In genomic region chr6:16413399-16413798, GRCh38 we compare ENCODE assay signal across 9 cellular contexts.
DNase-seq lines count a peak whose midpoint lies in the region; ATAC-seq and TF ChIP-seq lines count a peak whose summit lies in the region.
"Had no signal": no experiment of that assay in that cellular context is flagged by ENCODE, and none has a peak within 500 bp of the region (broad histone marks: within the 10 kb centered on the region; RNA-seq: fewer than 3 reads in every experiment).

No MANE protein-coding gene starts in this region.

- peak overlapping the region; percentile 95 for H3K27ac Mint-ChIP-seq in activated CD4-positive, alpha-beta memory T cell treated with anti-CD3 and anti-CD28 coated beads for 36 hours
- peak overlapping the region in 3 of 6 donors; percentile 22 to 78 (median 49) for H3K27ac Mint-ChIP-seq in naive B cell
- no peak overlapping the region for H3K27ac Mint-ChIP-seq in WTC11
- H3K27ac Mint-ChIP-seq: nephron progenitor cell had no signal

- no peaks in the 10 kb centered on the region for H3K36me3 Mint-ChIP-seq in activated CD4-positive, alpha-beta memory T cell treated with anti-CD3 and anti-CD28 coated beads for 36 hours
- no peaks in the 10 kb centered on the region for H3K36me3 Mint-ChIP-seq in naive B cell
- H3K36me3 Mint-ChIP-seq in WTC11 = no peaks in the 10 kb centered on the region

- CTCF ChIA-PET in activated CD4-positive, alpha-beta memory T cell treated with anti-CD3 and anti-CD28 coated beads for 36 hours (lab: Charles Lee) = interaction anchor here (0.8 to 6.8 kb wide), 16 partner anchors 10 to 551 kb away, joined by 3 to 66 read pairs (median 3); partner anchors contain the start of gene ATXN1
- CTCF ChIA-PET in WTC11 (lab: Charles Lee) = no interaction called here

- H3K4me1 Mint-ChIP-seq in activated CD4-positive, alpha-beta memory T cell treated with anti-CD3 and anti-CD28 coated beads for 36 hours (ENCODE audit: low read depth) = peaks cover 77% of the 10 kb centered on the region
- H3K4me1 Mint-ChIP-seq in naive B cell (peaks cover 5 to 15% (median 9%) of the 10 kb centered on the region in 3 donors), WTC11 (no peaks in the 10 kb centered on the region)
- H3K4me1 Mint-ChIP-seq: nephron progenitor cell had no signal

- DNase-seq in activated CD4-positive, alpha-beta memory T cell treated with anti-CD3 and anti-CD28 coated beads for 36 hours = peak; percentile 60
- DNase-seq in naive B cell (no peak), NCI-H1092 (lab: John Stamatoyannopoulos, UW) (no peak), WTC11 (ENCODE audit: low spot score) (no peak), sigmoid colon (no peak)
- DNase-seq: nephron progenitor cell, SIG-M5 had no signal

- intact Hi-C loops in activated CD4-positive, alpha-beta memory T cell treated with anti-CD3 and anti-CD28 coated beads for 36 hours (cut with micrococcal nuclease) = loop anchor here (1.0 to 10.0 kb wide), 9 partner anchors 8 to 349 kb away; no protein-coding TSS in a partner anchor
- intact Hi-C loops in sigmoid colon (cut with DNase I) = no loop called here

- TF ChIP-seq POLR2A in sigmoid colon (IDR thresholded peaks at IDR 0.05) = no peak

- POLR2A ChIA-PET in activated CD4-positive, alpha-beta memory T cell treated with anti-CD3 and anti-CD28 coated beads for 36 hours (lab: Charles Lee) = interaction anchor here (0.7 to 4.7 kb wide), 17 partner anchors 10 to 354 kb away, joined by 3 to 80 read pairs (median 5); partner anchors contain the start of gene ATXN1
- POLR2A ChIA-PET in WTC11 (lab: Charles Lee) = no interaction called here

- no peak overlapping the region for H3K27ac ChIP-seq in sigmoid colon

- no peaks in the 10 kb centered on the region for H3K27me3 Mint-ChIP-seq in activated CD4-positive, alpha-beta memory T cell treated with anti-CD3 and anti-CD28 coated beads for 36 hours
- H3K27me3 Mint-ChIP-seq in naive B cell = no peaks in the 10 kb centered on the region
- no peaks in the 10 kb centered on the region for H3K27me3 Mint-ChIP-seq in WTC11 (ENCODE audit: low read depth)

- WGBS in sigmoid colon, 2 donors = 58 to 67% methylated on average over 4 of the region's 4 CpGs

- H3K4me3 Mint-ChIP-seq in activated CD4-positive, alpha-beta memory T cell treated with anti-CD3 and anti-CD28 coated beads for 36 hours = peak overlapping the region; percentile 76
- H3K4me3 Mint-ChIP-seq in naive B cell (peak overlapping the region in 4 of 8 donors; percentile 7 to 48 (median 40)), WTC11 (no peak overlapping the region)
- H3K4me3 Mint-ChIP-seq: nephron progenitor cell had no signal

- no peaks in the 10 kb centered on the region for H3K36me3 ChIP-seq in sigmoid colon

- no peaks in the 10 kb centered on the region for H3K27me3 ChIP-seq in sigmoid colon

- TF ChIP-seq CTCF in WTC11 (IDR thresholded peaks at IDR 0.05) (no peak), sigmoid colon (IDR thresholded peaks at IDR 0.05) (no peak)

- H3K9me3 Mint-ChIP-seq in activated CD4-positive, alpha-beta memory T cell treated with anti-CD3 and anti-CD28 coated beads for 36 hours = no peaks in the 10 kb centered on the region
- H3K9me3 Mint-ChIP-seq in naive B cell = no peaks in the 10 kb centered on the region
- no peaks in the 10 kb centered on the region for H3K9me3 Mint-ChIP-seq in WTC11
- H3K9me3 Mint-ChIP-seq: nephron progenitor cell had no signal

- H3K4me1 ChIP-seq in sigmoid colon = peaks cover 0 to 32% (median 11%) of the 10 kb centered on the region in 4 donors

- no peak for TF ChIP-seq EP300 in sigmoid colon (IDR thresholded peaks at IDR 0.05)

- ATAC-seq in GM18511 (IDR thresholded peaks at IDR 0.05; ENCODE audit: unreplicated experiment) = peak; percentile 69
- ATAC-seq in HG02798 (IDR thresholded peaks at IDR 0.05; ENCODE audit: poor library complexity, unreplicated experiment) = peak; percentile 43
- peak; percentile 43 to 61 for ATAC-seq in naive B cell (ENCODE audit: low read depth in 2 of 2)
- no peak for ATAC-seq in WTC11

- no peak overlapping the region for H3K4me3 ChIP-seq in sigmoid colon

- no peaks in the 10 kb centered on the region for H3K9me3 ChIP-seq in sigmoid colon

TF ChIP-seq in WTC11, 78 proteins besides CTCF, POLR2A, EP300 and RAD21:
- TF ChIP-seq ATF2 (CRISPR knock-in tag; IDR thresholded peaks at IDR 0.05; ENCODE audit: borderline replicate concordance, low read depth) (no peak), FOXJ3 (CRISPR knock-in tag; IDR thresholded peaks at IDR 0.05; ENCODE audit: borderline replicate concordance) (no peak), FOXK1 (CRISPR knock-in tag; IDR thresholded peaks at IDR 0.05) (no peak), SOX15 (CRISPR knock-in tag; IDR thresholded peaks at IDR 0.05) (no peak), SMAD3 (CRISPR knock-in tag; IDR thresholded peaks at IDR 0.05; ENCODE audit: borderline replicate concordance) (no peak), TCF7 (CRISPR knock-in tag; IDR thresholded peaks at IDR 0.05; ENCODE audit: low read depth) (no peak), FOXP1 (CRISPR knock-in tag; IDR thresholded peaks at IDR 0.05; ENCODE audit: borderline replicate concordance) (no peak), ZBTB43 (CRISPR knock-in tag; IDR thresholded peaks at IDR 0.05) (no peak), GTF2I (CRISPR knock-in tag; conservative IDR thresholded peaks at IDR 0.05) (no peak), ZNF671 (CRISPR knock-in tag; IDR thresholded peaks at IDR 0.05) (no peak)
- TF ChIP-seq, protein P1, sequence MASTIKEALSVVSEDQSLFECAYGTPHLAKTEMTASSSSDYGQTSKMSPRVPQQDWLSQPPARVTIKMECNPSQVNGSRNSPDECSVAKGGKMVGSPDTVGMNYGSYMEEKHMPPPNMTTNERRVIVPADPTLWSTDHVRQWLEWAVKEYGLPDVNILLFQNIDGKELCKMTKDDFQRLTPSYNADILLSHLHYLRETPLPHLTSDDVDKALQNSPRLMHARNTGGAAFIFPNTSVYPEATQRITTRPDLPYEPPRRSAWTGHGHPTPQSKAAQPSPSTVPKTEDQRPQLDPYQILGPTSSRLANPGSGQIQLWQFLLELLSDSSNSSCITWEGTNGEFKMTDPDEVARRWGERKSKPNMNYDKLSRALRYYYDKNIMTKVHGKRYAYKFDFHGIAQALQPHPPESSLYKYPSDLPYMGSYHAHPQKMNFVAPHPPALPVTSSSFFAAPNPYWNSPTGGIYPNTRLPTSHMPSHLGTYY (CRISPR knock-in tag; IDR thresholded peaks at IDR 0.05) = no peak
- TF ChIP-seq, protein P2, sequence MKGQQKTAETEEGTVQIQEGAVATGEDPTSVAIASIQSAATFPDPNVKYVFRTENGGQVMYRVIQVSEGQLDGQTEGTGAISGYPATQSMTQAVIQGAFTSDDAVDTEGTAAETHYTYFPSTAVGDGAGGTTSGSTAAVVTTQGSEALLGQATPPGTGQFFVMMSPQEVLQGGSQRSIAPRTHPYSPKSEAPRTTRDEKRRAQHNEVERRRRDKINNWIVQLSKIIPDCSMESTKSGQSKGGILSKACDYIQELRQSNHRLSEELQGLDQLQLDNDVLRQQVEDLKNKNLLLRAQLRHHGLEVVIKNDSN (CRISPR knock-in tag; IDR thresholded peaks at IDR 0.05) = no peak
